ENCODE assay signal across 8 cellular contexts in genomic region chr17:74776044-74776962, GRCh38. TPM values are rescaled to one million over a fixed set of nuclear protein-coding genes. Genes with fewer than 3 reads are reported as not detected.
DNase-seq lines count a peak whose midpoint lies in the region; ATAC-seq and TF ChIP-seq lines count a peak whose summit lies in the region.

NAT9 (minus strand) TSS chr17:74776345; CDS start chr17:74775698, 647 bp downstream.

- peak; percentile 65 for ATAC-seq in GM19395 (IDR thresholded peaks at IDR 0.05; ENCODE audit: unreplicated experiment)
- ATAC-seq in HG03571 (IDR thresholded peaks at IDR 0.05; ENCODE audit: unreplicated experiment), result peak; percentile 87
- ATAC-seq in right lobe of liver, result peak; percentile 79 to 94 (median 90)

- no peaks in the 10 kb centered on the region for H3K9me3 ChIP-seq in right lobe of liver

- intact Hi-C loops in dorsolateral prefrontal cortex (cut with DNase I), result no loop called here
- intact Hi-C loops in right lobe of liver (cut with DNase I), result no loop called here

- H3K27ac ChIP-seq in C4-2B (peak within 1 kb of the TSS; percentile 83), dorsolateral prefrontal cortex (peak within 1 kb of the TSS in 46 of 59 donors; percentile 29 to 90 (median 68)), right lobe of liver (peak within 1 kb of the TSS; percentile 25 to 63 (median 61))

- peak; percentile 79 for TF ChIP-seq POLR2A in right lobe of liver (IDR thresholded peaks at IDR 0.05)

- 1% methylated on average over 35 of the region's 64 CpGs for WGBS in right lobe of liver (ENCODE audit: insufficient coverage, low coverage, low lambda C conversion rate, missing lambda C conversion rate)

- H3K27me3 ChIP-seq in dorsolateral prefrontal cortex (no peaks in the 10 kb centered on the region), right lobe of liver (no peaks in the 10 kb centered on the region)

- TF ChIP-seq CTCF in C4-2B (conservative IDR thresholded peaks at IDR 0.05) (no peak), dorsolateral prefrontal cortex (IDR thresholded peaks at IDR 0.05 in 54 of 56, conservative IDR thresholded peaks at IDR 0.05 in 2 of 56; ENCODE audit: low read depth in 1 of 56, partially characterized antibody in 56 of 56) (peak in 25 of 56 donors; percentile 11 to 53 (median 22)), right lobe of liver (IDR thresholded peaks at IDR 0.05) (no peak)

- H3K4me3 ChIP-seq in dorsolateral prefrontal cortex (peak within 1 kb of the TSS; percentile 64 to 99 (median 92)), right lobe of liver (peak within 1 kb of the TSS; percentile 89 to 97 (median 97))

- peaks cover 0 to 23% (median 9%) of the 10 kb centered on the region in 4 donors for H3K36me3 ChIP-seq in right lobe of liver

- peak; percentile 98 for DNase-seq in NCI-H82 (lab: John Stamatoyannopoulos, UW)
- DNase-seq in activated CD4-positive, alpha-beta T cell treated with anti-CD3 and anti-CD28 coated beads, Interleukin-2, amount 50 U/mL, for 48 hours, result peak; percentile 99
- peak; percentile 85 to 97 (median 90) for DNase-seq in dorsolateral prefrontal cortex
- DNase-seq in right lobe of liver, result peak; percentile 98 to 99 (median 98)
- DNase-seq in stimulated activated CD4-positive, alpha-beta T cell treated with anti-CD3 and anti-CD28 coated beads, Interleukin-4, amount 100 ng/mL, for 24 hours, result peak; percentile 99

- peaks cover 0 to 43% (median 16%) of the 10 kb centered on the region in 4 donors for H3K4me1 ChIP-seq in right lobe of liver

RNA-seq across cellular contexts. Expression of gene NAT9, which starts in this region (rescaled TPM):
- total RNA-seq in dorsolateral prefrontal cortex (10 to 100 TPM; 29.5 to 78.2 (median 45.6) TPM), right lobe of liver (10 to 100 TPM in 5 of 6 experiments, 1 to 10 TPM in 1; 10.0 to 23.0 (median 16.3) TPM)

Comparison
In these comparisons a context has a peak if more than half of its experiments do, and no peak if none do; other contexts are left out.
1. Peak in every context shown above with its lines: DNase-seq, ATAC-seq, H3K4me3 ChIP-seq and H3K27ac ChIP-seq.